Comparison of ENCODE assay signal across 9 cellular contexts in genomic region chr17:79007504-79008381, GRCh38. TPM values are rescaled to one million over a fixed set of nuclear protein-coding genes. Genes with fewer than 3 reads are reported as not detected.
DNase-seq lines count a peak whose midpoint lies in the region; ATAC-seq, FAIRE-seq and TF ChIP-seq lines count a peak whose summit lies in the region.
"Had no signal": no experiment of that assay in that cellular context is flagged by ENCODE, and none has a peak within 500 bp of the region (broad histone marks: within the 10 kb centered on the region; RNA-seq: fewer than 3 reads in every experiment).

No MANE protein-coding gene starts in this region.

- H2AFZ ChIP-seq in HepG2 (ENCODE audit: low read length), result no peak overlapping the region

- TF ChIP-seq CTCF in HepG2 (CRISPR knock-in tag; IDR thresholded peaks at IDR 0.05), result no peak
- TF ChIP-seq CTCF in suprapubic skin (IDR thresholded peaks at IDR 0.05), result no peak

- no peak for TF ChIP-seq POLR2A in HepG2 (IDR thresholded peaks at IDR 0.05; ENCODE audit: insufficient read depth in 1 of 2, low read depth in 2 of 2, low read length in 2 of 2)
- no peak for TF ChIP-seq POLR2A in suprapubic skin (IDR thresholded peaks at IDR 0.05)

- H3K4me1 ChIP-seq in HepG2 (ENCODE audit: insufficient read depth, low read length) (peaks cover 73% of the 10 kb centered on the region), suprapubic skin (peaks cover 56% of the 10 kb centered on the region)

- H3K36me3 Mint-ChIP-seq in activated T-cell treated with anti-CD3 and anti-CD28 coated beads, Interleukin-2, amount 50 U/mL, for 4 hours (ENCODE audit: insufficient read depth), result peaks cover 3% of the 10 kb centered on the region
- H3K36me3 Mint-ChIP-seq in activated naive CD8-positive, alpha-beta T cell, result no peaks in the 10 kb centered on the region

- H3K4me1 Mint-ChIP-seq in activated T-cell treated with anti-CD3 and anti-CD28 coated beads, Interleukin-2, amount 50 U/mL, for 4 hours (ENCODE audit: low read depth), result peaks cover 54% of the 10 kb centered on the region
- peaks cover 46% of the 10 kb centered on the region for H3K4me1 Mint-ChIP-seq in activated naive CD8-positive, alpha-beta T cell (ENCODE audit: low read depth)

- in situ Hi-C loops in HepG2 (cut with HindIII; ENCODE audit: extremely low pct_ligation_motif_present, low pct_unique_long_range_greater_than_20kb), result no loop called here

- H3K4me3 Mint-ChIP-seq in activated T-cell treated with anti-CD3 and anti-CD28 coated beads, Interleukin-2, amount 50 U/mL, for 4 hours, result peak overlapping the region; percentile 87
- peak overlapping the region; percentile 93 for H3K4me3 Mint-ChIP-seq in activated naive CD8-positive, alpha-beta T cell

- TF ChIP-seq RAD21 in HepG2 (CRISPR knock-in tag; IDR thresholded peaks at IDR 0.05), result no peak

- CTCF ChIA-PET in HepG2 (lab: Yijun Ruan, JAX; ENCODE audit: low intra/inter-chr PET ratio, low total read pairs), result no interaction called here

- no peak for ATAC-seq in activated T-cell treated with anti-CD3 and anti-CD28 coated beads, Interleukin-2, amount 50 U/mL, for 4 hours
- ATAC-seq in HepG2, result no peak
- ATAC-seq in GM18520 (IDR thresholded peaks at IDR 0.05; ENCODE audit: unreplicated experiment), result no peak
- no peak for ATAC-seq in GM21619 (IDR thresholded peaks at IDR 0.05; ENCODE audit: unreplicated experiment)

- H3K9me3 Mint-ChIP-seq in activated T-cell treated with anti-CD3 and anti-CD28 coated beads, Interleukin-2, amount 50 U/mL, for 4 hours, result no peaks in the 10 kb centered on the region
- H3K9me3 Mint-ChIP-seq in activated naive CD8-positive, alpha-beta T cell (ENCODE audit: low read depth), result no peaks in the 10 kb centered on the region

- 89% methylated on average over 21 of the region's 21 CpGs for WGBS in HepG2 (ENCODE audit: low lambda C conversion rate)
- 76% methylated on average over 19 of the region's 21 CpGs for WGBS in suprapubic skin

- no peaks in the 10 kb centered on the region for H3K27me3 Mint-ChIP-seq in activated T-cell treated with anti-CD3 and anti-CD28 coated beads, Interleukin-2, amount 50 U/mL, for 4 hours (ENCODE audit: low read depth)
- no peaks in the 10 kb centered on the region for H3K27me3 Mint-ChIP-seq in activated naive CD8-positive, alpha-beta T cell

- BruUV-seq in HepG2 (replicated peaks; lab: Mats Ljungman, UMichigan), result no TSS peak

- POLR2A ChIA-PET in HepG2 (lab: Yijun Ruan, JAX), result interaction anchor here (1.0 to 2.0 kb wide), 2 partner anchors 20 to 28 kb away, joined by 3 to 9 read pairs; partner anchors contain the start of gene LGALS3BP

- H3K27me3 ChIP-seq in HepG2 (ENCODE audit: control insufficient read depth in 1 of 2, insufficient read depth in 2 of 2, low read length in 2 of 2), result peaks cover 0 to 2% of the 10 kb centered on the region in 2 experiments; a peak in 1 of 5 replicates
- no peaks in the 10 kb centered on the region for H3K27me3 ChIP-seq in suprapubic skin
- H3K27me3 ChIP-seq: heart left ventricle had no signal

- TF ChIP-seq EP300 in HepG2 (IDR thresholded peaks at IDR 0.05; ENCODE audit: low read depth in 2 of 2, low read length in 2 of 2) (no peak), HepG2 (CRISPR knock-in tag; IDR thresholded peaks at IDR 0.05; ENCODE audit: borderline replicate concordance) (no peak), suprapubic skin (IDR thresholded peaks at IDR 0.05) (no peak)

- no peak for FAIRE-seq in HepG2 (lab: Jason Lieb, UNC)

- no peaks in the 10 kb centered on the region for H4K20me1 ChIP-seq in HepG2 (ENCODE audit: insufficient read depth, low read length)

- peaks cover 5 to 7% of the 10 kb centered on the region in 2 experiments; a peak in 2 of 5 replicates for H3K36me3 ChIP-seq in HepG2 (replicated peaks in 1 of 2; ENCODE audit: control insufficient read depth in 1 of 2, insufficient read depth in 2 of 2, low read length in 2 of 2)
- H3K36me3 ChIP-seq in suprapubic skin, result peaks cover under 1% of the 10 kb centered on the region

- H3K4me2 ChIP-seq in HepG2 (ENCODE audit: low read depth, low read length), result peak overlapping the region; percentile 99

- H3K79me2 ChIP-seq in HepG2 (ENCODE audit: insufficient read depth, low read length), result peaks cover 52% of the 10 kb centered on the region

- peak overlapping the region; percentile 93; the same call in 1 of the 2 replicates for H3K9ac ChIP-seq in HepG2 (ENCODE audit: insufficient read depth, low read depth, low read length)

- peak overlapping the region; percentile 92 for H3K27ac Mint-ChIP-seq in activated naive CD8-positive, alpha-beta T cell

- DNase-seq in activated T-cell treated with anti-CD3 and anti-CD28 coated beads, Interleukin-2, amount 50 U/mL, for 4 hours, result no peak
- no peak for DNase-seq in activated T-cell treated with anti-CD3 and anti-CD28 coated beads, Interleukin-2, amount 50 U/mL, for 48 hours
- DNase-seq in HepG2 (ENCODE audit: low spot score) (no peak), suprapubic skin (ENCODE audit: low spot score in 2 of 2) (peak; percentile 56 to 78), GDM1 (lab: John Stamatoyannopoulos, UW) (no peak)

- H3K4me3 ChIP-seq in HepG2 (replicated peaks in 1 of 3; ENCODE audit: insufficient read depth in 1 of 3, low read depth in 2 of 3, low read length in 3 of 3) (peak overlapping the region; percentile 95 to 98 (median 97); a peak in 3 of 6 replicates), suprapubic skin (peak overlapping the region; percentile 90)

- H3K27ac ChIP-seq in HepG2 (ENCODE audit: extremely low read length, insufficient read depth, low read length), result no peak overlapping the region
- peak overlapping the region; percentile 95 for H3K27ac ChIP-seq in suprapubic skin

- intact Hi-C loops in HepG2 (cut with micrococcal nuclease; ENCODE audit: unreplicated experiment), result loop anchor here (2.0 kb wide), 1 partner anchor 27 kb away; no protein-coding TSS in a partner anchor

- H3K9me3 ChIP-seq in HepG2 (ENCODE audit: low read length) (peaks cover 2% of the 10 kb centered on the region; the same call in 1 of the 2 replicates), suprapubic skin (no peaks in the 10 kb centered on the region)
- H3K9me3 ChIP-seq: heart left ventricle had no signal

RNA-seq across cellular contexts. Expression of gene CANT1, which starts 1.8 kb away (rescaled TPM):
- total RNA-seq in activated T-cell treated with anti-CD3 and anti-CD28 coated beads, Interleukin-2, amount 50 U/mL, for 4 hours, result 10 to 100 TPM; 46.7 to 68.6 (median 55.5) TPM
- total RNA-seq in HepG2 (2016; rRNA removed; fragmentation: Illumina TruSeq; extraction: Trizol) (24.9 and 34.1 TPM in 2 replicates), suprapubic skin (10 to 100 TPM; 21.8 to 37.4 (median 30.1) TPM)
- 4.7 and 7.2 TPM in 2 replicates for total RNA-seq in HepG2 (2016; cell fraction: cytosol; rRNA removed; fragmentation: Illumina TruSeq; extraction: Trizol; ENCODE audit: low read depth)
- 22.7 and 35.6 TPM in 2 replicates for total RNA-seq in HepG2 (2016; cell fraction: insoluble cytoplasmic fraction; rRNA removed; fragmentation: Illumina TruSeq; extraction: Trizol)
- total RNA-seq in HepG2 (2016; cell fraction: membrane; rRNA removed; fragmentation: Illumina TruSeq; extraction: Trizol), result 18.3 and 22.7 TPM in 2 replicates
- 34.4 and 36.1 TPM in 2 replicates for total RNA-seq in HepG2 (2016; cell fraction: nucleus; rRNA removed; fragmentation: Illumina TruSeq; extraction: Trizol)
- 42.1 and 42.6 TPM in 2 replicates for polyA plus RNA-seq in HepG2 (2011; rRNA removed)
- polyA plus RNA-seq in HepG2 (2011; cell fraction: cytosol; rRNA removed), result 32.0 and 42.2 TPM in 2 replicates
- 39.8 and 43.1 TPM in 2 replicates for polyA plus RNA-seq in HepG2 (2011; cell fraction: nucleus; rRNA removed)
- 25.0 and 32.7 TPM in 2 replicates for polyA plus RNA-seq in HepG2 (2012)
- 5.6 TPM in 2 replicates for polyA plus RNA-seq in HepG2 (2016; cell fraction: cytosol; fragmentation: Illumina TruSeq; extraction: Trizol; ENCODE audit: low read depth)
- polyA plus RNA-seq in HepG2 (2016; cell fraction: insoluble cytoplasmic fraction; fragmentation: Illumina TruSeq; extraction: Trizol; ENCODE audit: low read depth), result 23.0 and 24.4 TPM in 2 replicates
- 13.8 and 16.2 TPM in 2 replicates for polyA plus RNA-seq in HepG2 (2016; cell fraction: membrane; fragmentation: Illumina TruSeq; extraction: Trizol; ENCODE audit: low read depth)
- 44.9 and 45.4 TPM in 2 replicates for polyA plus RNA-seq in HepG2 (2016; cell fraction: nucleus; fragmentation: Illumina TruSeq; extraction: Trizol; ENCODE audit: insufficient read depth, low read depth)
- polyA minus RNA-seq in HepG2 (2011; rRNA and poly(A)+ RNA removed; ENCODE audit: low replicate concordance), result 46.8 and 73.3 TPM in 2 replicates
- 34.5 and 40.3 TPM in 2 replicates for polyA minus RNA-seq in HepG2 (2011; cell fraction: cytosol; rRNA and poly(A)+ RNA removed)
- polyA minus RNA-seq in HepG2 (2011; cell fraction: nucleus; rRNA and poly(A)+ RNA removed), result 27.8 and 31.3 TPM in 2 replicates

RNA-seq across cellular contexts. Expression of gene C1QTNF1, which starts 16.2 kb away (rescaled TPM):
- under 1 TPM; 0.29 to 0.41 (median 0.38) TPM for total RNA-seq in activated T-cell treated with anti-CD3 and anti-CD28 coated beads, Interleukin-2, amount 50 U/mL, for 4 hours
- total RNA-seq in HepG2 (2016; rRNA removed; fragmentation: Illumina TruSeq; extraction: Trizol) (0.18 and 0.36 TPM in 2 replicates), suprapubic skin (10 to 100 TPM; 15.7 to 38.1 (median 23.5) TPM)
- 0.30 TPM in 1 of 2 replicates, not detected in the other for total RNA-seq in HepG2 (2016; cell fraction: cytosol; rRNA removed; fragmentation: Illumina TruSeq; extraction: Trizol; ENCODE audit: low read depth)
- total RNA-seq in HepG2 (2016; cell fraction: insoluble cytoplasmic fraction; rRNA removed; fragmentation: Illumina TruSeq; extraction: Trizol), result 0.10 and 0.58 TPM in 2 replicates
- total RNA-seq in HepG2 (2016; cell fraction: membrane; rRNA removed; fragmentation: Illumina TruSeq; extraction: Trizol), result 0.06 and 0.31 TPM in 2 replicates
- 0.56 and 0.90 TPM in 2 replicates for total RNA-seq in HepG2 (2016; cell fraction: nucleus; rRNA removed; fragmentation: Illumina TruSeq; extraction: Trizol)
- 0.86 and 2.1 TPM in 2 replicates for polyA plus RNA-seq in HepG2 (2011; rRNA removed)
- 0.94 and 1.2 TPM in 2 replicates for polyA plus RNA-seq in HepG2 (2011; cell fraction: cytosol; rRNA removed)
- 1.4 TPM in 2 replicates for polyA plus RNA-seq in HepG2 (2011; cell fraction: nucleus; rRNA removed)
- polyA plus RNA-seq in HepG2 (2012), result 1.0 and 1.5 TPM in 2 replicates
- polyA plus RNA-seq in HepG2 (2016; cell fraction: cytosol; fragmentation: Illumina TruSeq; extraction: Trizol; ENCODE audit: low read depth), result 0.08 TPM in 1 of 2 replicates, not detected in the other
- 0.12 and 0.25 TPM in 2 replicates for polyA plus RNA-seq in HepG2 (2016; cell fraction: insoluble cytoplasmic fraction; fragmentation: Illumina TruSeq; extraction: Trizol; ENCODE audit: low read depth)
- polyA plus RNA-seq in HepG2 (2016; cell fraction: membrane; fragmentation: Illumina TruSeq; extraction: Trizol; ENCODE audit: low read depth), result 0.09 and 0.17 TPM in 2 replicates
- 0.45 and 0.55 TPM in 2 replicates for polyA plus RNA-seq in HepG2 (2016; cell fraction: nucleus; fragmentation: Illumina TruSeq; extraction: Trizol; ENCODE audit: insufficient read depth, low read depth)
- 2.2 TPM in 1 of 2 replicates, not detected in the other for polyA minus RNA-seq in HepG2 (2011; rRNA and poly(A)+ RNA removed; ENCODE audit: low replicate concordance)
- 0.59 and 0.70 TPM in 2 replicates for polyA minus RNA-seq in HepG2 (2011; cell fraction: cytosol; rRNA and poly(A)+ RNA removed)
- polyA minus RNA-seq in HepG2 (2011; cell fraction: nucleus; rRNA and poly(A)+ RNA removed), result 1.6 and 2.2 TPM in 2 replicates

RNA-seq across cellular contexts. Expression of gene LGALS3BP, which starts 28.0 kb away (rescaled TPM):
- 10 to 100 TPM; 14.5 to 32.1 (median 29.9) TPM for total RNA-seq in activated T-cell treated with anti-CD3 and anti-CD28 coated beads, Interleukin-2, amount 50 U/mL, for 4 hours
- 116 and 332 TPM in 2 replicates for total RNA-seq in HepG2 (2016; rRNA removed; fragmentation: Illumina TruSeq; extraction: Trizol)
- 62.3 and 63.4 TPM in 2 replicates for total RNA-seq in HepG2 (2016; cell fraction: cytosol; rRNA removed; fragmentation: Illumina TruSeq; extraction: Trizol; ENCODE audit: low read depth)
- total RNA-seq in HepG2 (2016; cell fraction: insoluble cytoplasmic fraction; rRNA removed; fragmentation: Illumina TruSeq; extraction: Trizol), result 116 and 342 TPM in 2 replicates
- total RNA-seq in HepG2 (2016; cell fraction: membrane; rRNA removed; fragmentation: Illumina TruSeq; extraction: Trizol), result 57.6 and 60.1 TPM in 2 replicates
- 311 and 384 TPM in 2 replicates for total RNA-seq in HepG2 (2016; cell fraction: nucleus; rRNA removed; fragmentation: Illumina TruSeq; extraction: Trizol)
- polyA plus RNA-seq in HepG2 (2011; rRNA removed), result 137 and 185 TPM in 2 replicates
- polyA plus RNA-seq in HepG2 (2011; cell fraction: cytosol; rRNA removed), result 89.4 and 111 TPM in 2 replicates
- polyA plus RNA-seq in HepG2 (2011; cell fraction: nucleus; rRNA removed), result 667 and 704 TPM in 2 replicates
- 341 and 458 TPM in 2 replicates for polyA plus RNA-seq in HepG2 (2012)
- 36.8 and 37.2 TPM in 2 replicates for polyA plus RNA-seq in HepG2 (2016; cell fraction: cytosol; fragmentation: Illumina TruSeq; extraction: Trizol; ENCODE audit: low read depth)
- 103 and 140 TPM in 2 replicates for polyA plus RNA-seq in HepG2 (2016; cell fraction: insoluble cytoplasmic fraction; fragmentation: Illumina TruSeq; extraction: Trizol; ENCODE audit: low read depth)
- polyA plus RNA-seq in HepG2 (2016; cell fraction: membrane; fragmentation: Illumina TruSeq; extraction: Trizol; ENCODE audit: low read depth), result 41.5 and 48.5 TPM in 2 replicates
- 669 and 711 TPM in 2 replicates for polyA plus RNA-seq in HepG2 (2016; cell fraction: nucleus; fragmentation: Illumina TruSeq; extraction: Trizol; ENCODE audit: insufficient read depth, low read depth)
- 165 and 565 TPM in 2 replicates for polyA minus RNA-seq in HepG2 (2011; rRNA and poly(A)+ RNA removed; ENCODE audit: low replicate concordance)
- 316 and 377 TPM in 2 replicates for polyA minus RNA-seq in HepG2 (2011; cell fraction: cytosol; rRNA and poly(A)+ RNA removed)
- 112 and 148 TPM in 2 replicates for polyA minus RNA-seq in HepG2 (2011; cell fraction: nucleus; rRNA and poly(A)+ RNA removed)
- total RNA-seq in suprapubic skin, result 100 to 1,000 TPM in 2 of 4 donors, 10 to 100 TPM in 2; 70.2 to 162 (median 105) TPM

Comparison
In these comparisons a context has a peak if more than half of its experiments do, and no peak if none do; other contexts are left out.
1. DNase-seq: peak in suprapubic skin (2 of 2); none in activated T-cell treated with anti-CD3 and anti-CD28 coated beads, Interleukin-2, amount 50 U/mL, for 4 hours (single experiment), activated T-cell treated with anti-CD3 and anti-CD28 coated beads, Interleukin-2, amount 50 U/mL, for 48 hours (0 of 2), HepG2 (single experiment) and GDM1 (single experiment).
2. RNA of gene C1QTNF1, which starts 16.2 kb away (total RNA-seq): 15.7 to 38.1 TPM in suprapubic skin; 0.29 to 0.41 TPM in activated T-cell treated with anti-CD3 and anti-CD28 coated beads, Interleukin-2, amount 50 U/mL, for 4 hours and 0.06 to 0.90 TPM in HepG2; every median in the first group is over 4 times any median in the second.